8 cellular contexts compared by ENCODE assay signal in genomic region chr14:74620497-74620921, GRCh38.
DNase-seq lines count a peak whose midpoint lies in the region; ATAC-seq and TF ChIP-seq lines count a peak whose summit lies in the region.

No MANE protein-coding gene starts in this region.

- TF ChIP-seq CTCF in RWPE1 (conservative IDR thresholded peaks at IDR 0.05; ENCODE audit: low read depth) (no peak), retinal pigment epithelial cell (conservative IDR thresholded peaks at IDR 0.05; ENCODE audit: low read depth, low read length) (no peak)

- H3K27ac ChIP-seq in RWPE1 = peak overlapping the region; percentile 86

- ATAC-seq in GM21619 (IDR thresholded peaks at IDR 0.05; ENCODE audit: unreplicated experiment) (no peak), HG03135 (IDR thresholded peaks at IDR 0.05; ENCODE audit: unreplicated experiment) (no peak)

- CTCF ChIA-PET in RWPE1 (lab: Yijun Ruan, JAX) = interaction anchor here (1.6 kb wide), 1 partner anchor 8 kb away, joined by 4 read pairs; the partner anchor contains the start of gene LTBP2

- no peak overlapping the region for H3K4me3 ChIP-seq in retinal pigment epithelial cell (ENCODE audit: low read length)

- DNase-seq in GM04503 (ENCODE audit: low read depth) = peak; percentile 89
- DNase-seq in RWPE1 (ENCODE audit: low spot score) = peak; percentile 93
- peak; percentile 74 for DNase-seq in dedifferentiated amniotic fluid mesenchymal stem cell (ENCODE audit: extremely low spot score)
- peak; percentile 57 for DNase-seq in retinal pigment epithelial cell (ENCODE audit: low read depth)
- DNase-seq in NCI-H2171 (lab: John Stamatoyannopoulos, UW) = no peak
- no peak for DNase-seq in NCI-H1436 treated with DMSO at 0.1 percent for 48 hours (lab: John Stamatoyannopoulos, UW)

- POLR2A ChIA-PET in RWPE1 (lab: Yijun Ruan, JAX; ENCODE audit: low non-redundant PET) = interaction anchor here (0.5 kb wide), 1 partner anchor 730 kb away, joined by 3 read pairs; no protein-coding TSS in a partner anchor

Comparison
In these comparisons a context has a peak if more than half of its experiments do, and no peak if none do; other contexts are left out.
1. DNase-seq: peak in GM04503 (single experiment), RWPE1 (single experiment), dedifferentiated amniotic fluid mesenchymal stem cell (single experiment) and retinal pigment epithelial cell (single experiment); none in NCI-H2171 (single experiment) and NCI-H1436 treated with DMSO at 0.1 percent for 48 hours (single experiment).